1 cellular context compared by ENCODE assay signal in genomic region chr12:113467154-113467513, GRCh38.
TF ChIP-seq lines count a peak whose summit lies in the region.

No MANE protein-coding gene starts in this region.

TF ChIP-seq in HepG2, 621 proteins besides CTCF, POLR2A, EP300 and RAD21 (continued from another document):
- TF ChIP-seq AHDC1 (CRISPR knock-in tag; IDR thresholded peaks at IDR 0.05; ENCODE audit: borderline replicate concordance) (no peak), CHD2 (IDR thresholded peaks at IDR 0.05; ENCODE audit: low read depth, low read length) (no peak), PLRG1 (conservative IDR thresholded peaks at IDR 0.05) (no peak), ELK4 (CRISPR knock-in tag; IDR thresholded peaks at IDR 0.05; ENCODE audit: borderline replicate concordance) (no peak), CHD4 (IDR thresholded peaks at IDR 0.05; ENCODE audit: borderline replicate concordance, low read length) (no peak), ZNF724P (CRISPR knock-in tag; IDR thresholded peaks at IDR 0.05; ENCODE audit: borderline replicate concordance) (no peak)
